ENCODE assay signal across 8 cellular contexts in the genomic region with DNA sequence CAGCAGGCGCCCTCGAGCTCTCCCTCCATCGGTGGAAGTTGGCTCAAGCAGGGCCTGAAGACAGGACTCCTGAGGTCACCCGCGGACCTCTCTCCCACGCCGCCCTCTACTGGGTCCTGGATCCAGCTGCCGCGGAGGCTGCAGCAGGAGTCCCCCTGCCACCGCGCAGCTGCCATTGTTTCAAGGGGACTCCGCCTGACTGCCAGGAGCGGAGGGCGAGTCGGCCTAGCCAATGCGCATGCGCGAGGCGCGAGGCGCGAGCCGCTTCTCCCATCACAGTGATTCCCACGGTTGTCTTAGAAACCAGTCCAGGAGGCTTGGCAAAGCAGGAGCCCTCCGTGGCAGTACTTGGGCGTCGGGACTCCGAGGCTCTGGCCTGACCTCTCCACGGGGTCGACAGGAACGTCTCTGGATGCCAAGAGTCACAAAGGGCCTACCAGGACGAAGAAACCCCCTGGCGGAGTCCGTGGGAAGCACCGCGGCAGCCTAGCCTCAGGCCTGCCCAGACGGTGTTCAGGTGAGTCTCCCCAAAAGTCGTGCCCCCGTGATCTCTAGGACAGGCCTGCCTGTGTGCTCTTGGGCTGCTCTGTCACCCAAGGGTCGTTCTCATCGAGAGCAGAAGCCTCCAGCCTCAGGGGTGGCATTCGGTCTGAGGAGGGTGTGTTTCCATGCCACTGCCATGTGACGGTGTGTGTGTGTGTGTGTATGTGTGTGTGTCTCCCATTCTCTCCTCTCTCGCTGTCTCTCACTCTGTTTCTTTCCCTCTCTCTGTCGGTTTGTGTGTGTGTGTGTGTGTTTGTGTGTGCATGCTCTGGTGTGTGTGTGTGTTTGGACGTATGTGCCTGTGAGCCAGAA.
DNase-seq lines count a peak whose midpoint lies in the region; ATAC-seq and TF ChIP-seq lines count a peak whose summit lies in the region.

No MANE protein-coding gene starts in this region.

- DNase-seq in GM23338 (ENCODE audit: low spot score) = peak; percentile 45
- peak; percentile 30 for DNase-seq in NCI-H146 treated with DMSO at 0.1 percent for 48 hours (lab: John Stamatoyannopoulos, UW; ENCODE audit: unreplicated experiment)
- DNase-seq in activated T-cell treated with anti-CD3 and anti-CD28 coated beads for 1 hour (ENCODE audit: low read depth) = peak; percentile 45
- DNase-seq in fibroblast of pulmonary artery (ENCODE audit: low read depth) = peak; percentile 47
- peak; percentile 34 for DNase-seq in progenitor cell of endocrine pancreas (ENCODE audit: low spot score, unreplicated experiment)
- no peak for DNase-seq in vagina (ENCODE audit: extremely low spot score in 2 of 2)
- no peak for DNase-seq in NCI-H2196 (lab: John Stamatoyannopoulos, UW; ENCODE audit: unreplicated experiment)

- H3K4me3 ChIP-seq in DOHH2 (ENCODE audit: low read length) = peak overlapping the region; percentile 51
- 0 out of 2 replicates have a peak overlapping the region, but pooled peaks have one; percentile 36 for H3K4me3 ChIP-seq in GM23338
- peak overlapping the region; percentile 41 for H3K4me3 ChIP-seq in fibroblast of pulmonary artery (replicated peaks; ENCODE audit: low read depth, low read length)
- H3K4me3 ChIP-seq in vagina = peak overlapping the region; percentile 28 to 34

- H3K79me2 ChIP-seq in DOHH2 (ENCODE audit: control insufficient read depth, low read length) = no peaks in the 10 kb centered on the region
- H3K79me2 ChIP-seq in GM23338 (replicated peaks; ENCODE audit: insufficient read depth) = no peaks in the 10 kb centered on the region

- peaks cover 3% of the 10 kb centered on the region for H3K27me3 Mint-ChIP-seq in GM23338 (ENCODE audit: insufficient read depth, low read depth, poor library complexity)
- peaks cover 3% of the 10 kb centered on the region for H3K27me3 Mint-ChIP-seq in progenitor cell of endocrine pancreas

- H3K27me3 ChIP-seq in DOHH2 (ENCODE audit: control insufficient read depth, low read length) (no peaks in the 10 kb centered on the region), GM23338 (ENCODE audit: insufficient read depth) (no peaks in the 10 kb centered on the region), vagina (no peaks in the 10 kb centered on the region)

- H3K27ac ChIP-seq in DOHH2 (ENCODE audit: low read depth, low read length) (no peak overlapping the region), GM23338 (ENCODE audit: low read depth) (no peak overlapping the region), vagina (no peak overlapping the region)

- H4K20me1 ChIP-seq in DOHH2 (ENCODE audit: control insufficient read depth, insufficient read depth, low read depth, low read length) = no peaks in the 10 kb centered on the region
- no peaks in the 10 kb centered on the region for H4K20me1 ChIP-seq in GM23338 (replicated peaks; ENCODE audit: insufficient read depth)

- H3K4me3 Mint-ChIP-seq in GM23338 (peak overlapping the region; percentile 32; the same call in 1 of the 3 replicates), progenitor cell of endocrine pancreas (ENCODE audit: low read depth) (peak overlapping the region; percentile 60)

- H3K9me3 Mint-ChIP-seq in GM23338 = peaks cover 15% of the 10 kb centered on the region; the same call in 2 of the 3 replicates
- H3K9me3 Mint-ChIP-seq in progenitor cell of endocrine pancreas (ENCODE audit: low read depth) = no peaks in the 10 kb centered on the region

- H3K27ac Mint-ChIP-seq in GM23338 = no peak overlapping the region
- H3K27ac Mint-ChIP-seq in progenitor cell of endocrine pancreas = no peak overlapping the region

- H3K36me3 Mint-ChIP-seq in GM23338 (ENCODE audit: low read depth) (peaks cover 3% of the 10 kb centered on the region; the same call in 2 of the 3 replicates), progenitor cell of endocrine pancreas (ENCODE audit: insufficient read depth) (no peaks in the 10 kb centered on the region)

- H3K4me2 ChIP-seq in DOHH2 (ENCODE audit: low read length) (peak overlapping the region; percentile 42; the same call in 1 of the 2 replicates), GM23338 (peak overlapping the region; percentile 57; the same call in 1 of the 2 replicates)

- no peak for TF ChIP-seq POLR2A in vagina (IDR thresholded peaks at IDR 0.05)

- TF ChIP-seq CTCF in DOHH2 (IDR thresholded peaks at IDR 0.05; ENCODE audit: low read depth, low read length, poor library complexity, severe bottlenecking) = no peak
- TF ChIP-seq CTCF in GM23338 (conservative IDR thresholded peaks at IDR 0.05; ENCODE audit: low read depth in 2 of 2) = peak in 1 of 2 experiments; percentile 46; a peak in 3 of 4 replicates
- peak; percentile 50 for TF ChIP-seq CTCF in fibroblast of pulmonary artery (IDR thresholded peaks at IDR 0.05; ENCODE audit: low read length, missing control alignments)
- TF ChIP-seq CTCF in progenitor cell of endocrine pancreas (IDR thresholded peaks at IDR 0.05; ENCODE audit: unreplicated experiment) = no peak
- TF ChIP-seq CTCF in vagina (IDR thresholded peaks at IDR 0.05) = no peak

- H3K4me1 Mint-ChIP-seq in GM23338 (peaks cover 3% of the 10 kb centered on the region), progenitor cell of endocrine pancreas (ENCODE audit: low read depth) (no peaks in the 10 kb centered on the region)

- intact Hi-C loops in vagina (cut with DNase I) = no loop called here

- no peaks in the 10 kb centered on the region for H3K9me2 ChIP-seq in DOHH2 (replicated peaks; ENCODE audit: control insufficient read depth, low read length)
- no peaks in the 10 kb centered on the region for H3K9me2 ChIP-seq in GM23338 (ENCODE audit: insufficient read depth)

- H3K9me3 ChIP-seq in DOHH2 (ENCODE audit: control insufficient read depth, insufficient read depth, low read length) = no peaks in the 10 kb centered on the region
- no peaks in the 10 kb centered on the region for H3K9me3 ChIP-seq in vagina

- peak; percentile 85 for ATAC-seq in GM23338

- H3F3A ChIP-seq in DOHH2 (ENCODE audit: control insufficient read depth, insufficient read depth) = no peaks in the 10 kb centered on the region
- no peaks in the 10 kb centered on the region for H3F3A ChIP-seq in GM23338 (replicated peaks; ENCODE audit: low read depth)

- no peak overlapping the region; the same call in 1 of the 2 replicates for H2AFZ ChIP-seq in GM23338

- H3K36me3 ChIP-seq in DOHH2 (ENCODE audit: control insufficient read depth, low read length) (no peaks in the 10 kb centered on the region), GM23338 (ENCODE audit: insufficient read depth) (no peaks in the 10 kb centered on the region), vagina (no peaks in the 10 kb centered on the region)

- H3K4me1 ChIP-seq in DOHH2 (ENCODE audit: control insufficient read depth, low read length) (no peaks in the 10 kb centered on the region), GM23338 (ENCODE audit: insufficient read depth) (no peaks in the 10 kb centered on the region), vagina (peaks cover 9% of the 10 kb centered on the region)

TF ChIP-seq in GM23338, 12 proteins besides CTCF, POLR2A, EP300 and RAD21:
- TF ChIP-seq EZH2 (IDR thresholded peaks at IDR 0.05; ENCODE audit: low read depth, unreplicated experiment) (no peak), NANOG (IDR thresholded peaks at IDR 0.05; ENCODE audit: borderline replicate concordance) (no peak), CREB1 (CRISPR knock-in tag; IDR thresholded peaks at IDR 0.05; ENCODE audit: low read depth) (no peak), REST (IDR thresholded peaks at IDR 0.05; ENCODE audit: unreplicated experiment) (no peak), ZNF114 (CRISPR knock-in tag; IDR thresholded peaks at IDR 0.05) (no peak), STAT1 (IDR thresholded peaks at IDR 0.05; ENCODE audit: unreplicated experiment) (no peak), EZH2phosphoT487 (IDR thresholded peaks at IDR 0.05; ENCODE audit: unreplicated experiment) (no peak), POLR2AphosphoS5 (IDR thresholded peaks at IDR 0.05; ENCODE audit: low read depth) (no peak), JUNB (IDR thresholded peaks at IDR 0.05; ENCODE audit: unreplicated experiment) (no peak)
- TF ChIP-seq, protein P1, sequence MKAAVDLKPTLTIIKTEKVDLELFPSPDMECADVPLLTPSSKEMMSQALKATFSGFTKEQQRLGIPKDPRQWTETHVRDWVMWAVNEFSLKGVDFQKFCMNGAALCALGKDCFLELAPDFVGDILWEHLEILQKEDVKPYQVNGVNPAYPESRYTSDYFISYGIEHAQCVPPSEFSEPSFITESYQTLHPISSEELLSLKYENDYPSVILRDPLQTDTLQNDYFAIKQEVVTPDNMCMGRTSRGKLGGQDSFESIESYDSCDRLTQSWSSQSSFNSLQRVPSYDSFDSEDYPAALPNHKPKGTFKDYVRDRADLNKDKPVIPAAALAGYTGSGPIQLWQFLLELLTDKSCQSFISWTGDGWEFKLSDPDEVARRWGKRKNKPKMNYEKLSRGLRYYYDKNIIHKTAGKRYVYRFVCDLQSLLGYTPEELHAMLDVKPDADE (IDR thresholded peaks at IDR 0.05) = no peak

Comparison
In these comparisons a context has a peak if more than half of its experiments do, and no peak if none do; other contexts are left out.
1. DNase-seq: peak in GM23338 (single experiment), NCI-H146 treated with DMSO at 0.1 percent for 48 hours (single experiment), activated T-cell treated with anti-CD3 and anti-CD28 coated beads for 1 hour (single experiment), fibroblast of pulmonary artery (single experiment) and progenitor cell of endocrine pancreas (single experiment); none in vagina (0 of 2) and NCI-H2196 (single experiment).
2. Peak in every context shown above with its lines, with median percentiles within 50 percentile points of each other: H3K4me3 ChIP-seq.